In the genomic region with DNA sequence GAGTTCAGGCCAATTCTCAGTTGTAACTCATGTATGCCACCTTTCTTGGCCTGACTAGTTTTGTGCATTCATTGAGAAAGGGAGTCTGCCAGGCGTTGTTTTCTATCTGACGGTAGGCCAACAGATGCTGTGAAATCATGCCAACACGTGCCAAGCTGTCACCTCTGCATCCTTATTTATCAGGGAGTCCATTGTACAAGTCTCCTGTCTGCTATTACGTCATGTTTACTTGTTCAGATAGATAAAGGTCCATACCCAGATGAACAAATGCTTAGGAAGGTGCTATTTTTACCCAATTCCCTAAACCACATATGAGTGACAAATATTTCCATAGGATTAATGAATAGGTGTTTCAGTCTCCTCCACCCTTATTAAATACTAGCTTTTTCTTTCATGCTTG, we compare ENCODE assay signal across 1 cellular context.
TF ChIP-seq lines count a peak whose summit lies in the region.

No MANE protein-coding gene starts in this region.

TF ChIP-seq in K562, 482 proteins besides CTCF, POLR2A, EP300 and RAD21 (continued from another document):
- TF ChIP-seq, protein P1, sequence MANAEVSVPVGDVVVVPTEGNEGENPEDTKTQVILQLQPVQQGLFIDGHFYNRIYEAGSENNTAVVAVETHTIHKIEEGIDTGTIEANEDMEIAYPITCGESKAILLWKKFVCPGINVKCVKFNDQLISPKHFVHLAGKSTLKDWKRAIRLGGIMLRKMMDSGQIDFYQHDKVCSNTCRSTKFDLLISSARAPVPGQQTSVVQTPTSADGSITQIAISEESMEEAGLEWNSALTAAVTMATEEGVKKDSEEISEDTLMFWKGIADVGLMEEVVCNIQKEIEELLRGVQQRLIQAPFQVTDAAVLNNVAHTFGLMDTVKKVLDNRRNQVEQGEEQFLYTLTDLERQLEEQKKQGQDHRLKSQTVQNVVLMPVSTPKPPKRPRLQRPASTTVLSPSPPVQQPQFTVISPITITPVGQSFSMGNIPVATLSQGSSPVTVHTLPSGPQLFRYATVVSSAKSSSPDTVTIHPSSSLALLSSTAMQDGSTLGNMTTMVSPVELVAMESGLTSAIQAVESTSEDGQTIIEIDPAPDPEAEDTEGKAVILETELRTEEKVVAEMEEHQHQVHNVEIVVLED (CRISPR knock-in tag; IDR thresholded peaks at IDR 0.05), result no peak
- TF ChIP-seq, protein P2, sequence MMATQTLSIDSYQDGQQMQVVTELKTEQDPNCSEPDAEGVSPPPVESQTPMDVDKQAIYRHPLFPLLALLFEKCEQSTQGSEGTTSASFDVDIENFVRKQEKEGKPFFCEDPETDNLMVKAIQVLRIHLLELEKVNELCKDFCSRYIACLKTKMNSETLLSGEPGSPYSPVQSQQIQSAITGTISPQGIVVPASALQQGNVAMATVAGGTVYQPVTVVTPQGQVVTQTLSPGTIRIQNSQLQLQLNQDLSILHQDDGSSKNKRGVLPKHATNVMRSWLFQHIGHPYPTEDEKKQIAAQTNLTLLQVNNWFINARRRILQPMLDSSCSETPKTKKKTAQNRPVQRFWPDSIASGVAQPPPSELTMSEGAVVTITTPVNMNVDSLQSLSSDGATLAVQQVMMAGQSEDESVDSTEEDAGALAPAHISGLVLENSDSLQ (IDR thresholded peaks at IDR 0.05), result no peak
- TF ChIP-seq, protein P3, sequence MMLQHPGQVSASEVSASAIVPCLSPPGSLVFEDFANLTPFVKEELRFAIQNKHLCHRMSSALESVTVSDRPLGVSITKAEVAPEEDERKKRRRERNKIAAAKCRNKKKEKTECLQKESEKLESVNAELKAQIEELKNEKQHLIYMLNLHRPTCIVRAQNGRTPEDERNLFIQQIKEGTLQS (IDR thresholded peaks at IDR 0.05), result peak; percentile 58
- TF ChIP-seq, protein P3 (CRISPR knock-in tag; conservative IDR thresholded peaks at IDR 0.05), result no peak
- TF ChIP-seq, protein P4, sequence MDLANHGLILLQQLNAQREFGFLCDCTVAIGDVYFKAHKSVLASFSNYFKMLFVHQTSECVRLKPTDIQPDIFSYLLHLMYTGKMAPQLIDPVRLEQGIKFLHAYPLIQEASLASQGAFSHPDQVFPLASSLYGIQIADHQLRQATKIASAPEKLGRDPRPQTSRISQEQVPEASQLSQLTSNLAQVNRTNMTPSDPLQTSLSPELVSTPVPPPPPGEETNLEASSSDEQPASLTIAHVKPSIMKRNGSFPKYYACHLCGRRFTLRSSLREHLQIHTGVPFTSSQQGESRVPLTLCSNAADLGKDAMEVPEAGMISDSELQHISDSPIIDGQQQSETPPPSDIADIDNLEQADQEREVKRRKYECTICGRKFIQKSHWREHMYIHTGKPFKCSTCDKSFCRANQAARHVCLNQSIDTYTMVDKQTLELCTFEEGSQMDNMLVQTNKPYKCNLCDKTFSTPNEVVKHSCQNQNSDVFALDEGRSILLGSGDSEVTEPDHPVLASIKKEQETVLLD (IDR thresholded peaks at IDR 0.05), result no peak
- TF ChIP-seq, protein P5, sequence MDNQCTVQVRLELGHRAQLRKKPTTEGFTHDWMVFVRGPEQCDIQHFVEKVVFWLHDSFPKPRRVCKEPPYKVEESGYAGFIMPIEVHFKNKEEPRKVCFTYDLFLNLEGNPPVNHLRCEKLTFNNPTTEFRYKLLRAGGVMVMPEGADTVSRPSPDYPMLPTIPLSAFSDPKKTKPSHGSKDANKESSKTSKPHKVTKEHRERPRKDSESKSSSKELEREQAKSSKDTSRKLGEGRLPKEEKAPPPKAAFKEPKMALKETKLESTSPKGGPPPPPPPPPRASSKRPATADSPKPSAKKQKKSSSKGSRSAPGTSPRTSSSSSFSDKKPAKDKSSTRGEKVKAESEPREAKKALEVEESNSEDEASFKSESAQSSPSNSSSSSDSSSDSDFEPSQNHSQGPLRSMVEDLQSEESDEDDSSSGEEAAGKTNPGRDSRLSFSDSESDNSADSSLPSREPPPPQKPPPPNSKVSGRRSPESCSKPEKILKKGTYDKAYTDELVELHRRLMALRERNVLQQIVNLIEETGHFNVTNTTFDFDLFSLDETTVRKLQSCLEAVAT (IDR thresholded peaks at IDR 0.05), result no peak
- TF ChIP-seq CBX3 (IDR thresholded peaks at IDR 0.05; ENCODE audit: borderline replicate concordance in 1 of 2, low read length in 2 of 2), result no peak
